Comparison of ENCODE assay signal across 16 cellular contexts in genomic region chr21:38478782-38479181, GRCh38. TPM values are rescaled to one million over a fixed set of nuclear protein-coding genes. Genes with fewer than 3 reads are reported as not detected.
DNase-seq lines count a peak whose midpoint lies in the region; ATAC-seq, FAIRE-seq and TF ChIP-seq lines count a peak whose summit lies in the region.
"Had no signal": no experiment of that assay in that cellular context is flagged by ENCODE, and none has a peak within 500 bp of the region (broad histone marks: within the 10 kb centered on the region; RNA-seq: fewer than 3 reads in every experiment).

No MANE protein-coding gene starts in this region.

- BruUV-seq in MCF 10A (replicated peaks; lab: Mats Ljungman, UMichigan) = no TSS peak
- BruUV-seq in endothelial cell of umbilical vein (replicated peaks; lab: Mats Ljungman, UMichigan) = no TSS peak

- peaks cover 4% of the 10 kb centered on the region for H4K20me1 ChIP-seq in endothelial cell of umbilical vein (replicated peaks; ENCODE audit: control insufficient read depth, extremely low read depth, insufficient read depth, low read length)

- no peak for FAIRE-seq in endothelial cell of umbilical vein (lab: Jason Lieb, UNC)
- FAIRE-seq: G401.6, urothelium cell line had no signal

- POLR2A ChIA-PET in MCF 10A (lab: Yijun Ruan, JAX) = interaction anchor here (0.8 to 1.5 kb wide), 6 partner anchors 8 to 605 kb away, joined by 3 to 5 read pairs (median 4); no protein-coding TSS in a partner anchor
- POLR2A ChIA-PET in endothelial cell of umbilical vein (lab: Charles Lee) = interaction anchor here (1.1 kb wide), 1 partner anchor 10 kb away, joined by 3 read pairs; no protein-coding TSS in a partner anchor

- no peak overlapping the region for H3K4me3 ChIP-seq in breast epithelium
- H3K4me3 ChIP-seq in endothelial cell of umbilical vein (replicated peaks in 1 of 3; ENCODE audit: insufficient read depth in 1 of 3, low read depth in 1 of 3, low read length in 3 of 3) = no peak overlapping the region

- H3K4me2 ChIP-seq in endothelial cell of umbilical vein (ENCODE audit: insufficient read depth, low read length) = peak overlapping the region; percentile 81

- H3K36me3 ChIP-seq in breast epithelium (no peaks in the 10 kb centered on the region), endothelial cell of umbilical vein (ENCODE audit: control insufficient read depth in 2 of 2, extremely low read depth in 1 of 2, insufficient read depth in 2 of 2, low read length in 2 of 2) (no peaks in the 10 kb centered on the region)
- H3K36me3 ChIP-seq: BE2C had no signal

- CTCF ChIA-PET in MCF 10A (lab: Yijun Ruan, JAX) = interaction anchor here (0.7 to 0.9 kb wide), 2 partner anchors 11 to 27 kb away, joined by 3 to 6 read pairs; no protein-coding TSS in a partner anchor
- CTCF ChIA-PET in endothelial cell of umbilical vein (lab: Charles Lee) = interaction anchor here (0.7 to 1.6 kb wide), 2 partner anchors 21 to 89 kb away, joined by 3 to 7 read pairs; partner anchors contain the start of gene ERG

- no peaks in the 10 kb centered on the region for H3K36me3 Mint-ChIP-seq in MCF 10A (ENCODE audit: insufficient read depth, unreplicated experiment)

- ATAC-seq in stimulated activated naive CD8-positive, alpha-beta T cell treated with anti-CD3 and anti-CD28 coated beads, Interleukin-15, Interleukin-2, amounts not matched to agents 100 U/mL and 50 U/mL, for 24 hours = peak; percentile 57
- no peak for ATAC-seq in GM18870 (IDR thresholded peaks at IDR 0.05; ENCODE audit: unreplicated experiment)
- ATAC-seq: effector memory CD8-positive, alpha-beta T cell; SK-N-SH treated with all-trans-retinoic acid at 6 μM for 48 hours had no signal

- intact Hi-C loops in MCF 10A (cut with micrococcal nuclease) = no loop called here
- intact Hi-C loops in breast epithelium (cut with DNase I; ENCODE audit: low total_unique reads) = no loop called here
- intact Hi-C loops in endothelial cell of umbilical vein (cut with micrococcal nuclease) = loop anchor here (10.0 kb wide), 1 partner anchor 174 kb away; no protein-coding TSS in a partner anchor

- H2AFZ ChIP-seq in endothelial cell of umbilical vein (ENCODE audit: low read depth, low read length) = no peak overlapping the region

- H3K4me1 Mint-ChIP-seq in MCF 10A (ENCODE audit: insufficient read depth, unreplicated experiment) = peaks cover 24% of the 10 kb centered on the region

- peak overlapping the region; percentile 31 for H3K27ac Mint-ChIP-seq in MCF 10A (ENCODE audit: low read depth, unreplicated experiment)
- H3K27ac Mint-ChIP-seq: effector memory CD8-positive, alpha-beta T cell had no signal

- no peak overlapping the region for H3K4me3 Mint-ChIP-seq in MCF 10A (ENCODE audit: unreplicated experiment)
- H3K4me3 Mint-ChIP-seq: effector memory CD8-positive, alpha-beta T cell had no signal

- no peak overlapping the region for H3K9ac ChIP-seq in endothelial cell of umbilical vein (replicated peaks; ENCODE audit: extremely low read depth, insufficient read depth, low read length)

- DNase-seq in MCF 10A (ENCODE audit: unreplicated experiment) = peak; percentile 67
- no peak for DNase-seq in breast epithelium (ENCODE audit: low spot score in 2 of 2)
- peak; percentile 56 for DNase-seq in NOMO-1 treated with dmso at 0.1 percent for 144 hours (lab: John Stamatoyannopoulos, UW; ENCODE audit: unreplicated experiment)
- no peak for DNase-seq in endothelial cell of umbilical vein (ENCODE audit: low read depth, low spot score)
- no peak for DNase-seq in stimulated activated naive CD8-positive, alpha-beta T cell treated with anti-CD3 and anti-CD28 coated beads, Interleukin-15, Interleukin-2, amounts not matched to agents 100 U/mL and 50 U/mL, for 24 hours
- DNase-seq in UCSD-AML1 (lab: John Stamatoyannopoulos, UW; ENCODE audit: unreplicated experiment) = no peak
- DNase-seq in AG20443 (ENCODE audit: low spot score) = no peak
- DNase-seq: amygdala; BE2C; effector memory CD8-positive, alpha-beta T cell; NCI-H1105 treated with DMSO at 0.1 percent for 48 hours; NCI-H748 treated with DMSO at 0.1 percent for 48 hours had no signal

- dilution Hi-C loops in endothelial cell of umbilical vein (cut with MboI; ENCODE audit: extremely low pct_ligation_motif_present, low sequenced_read_pairs) = no loop called here

- H3K9me3 Mint-ChIP-seq in MCF 10A (ENCODE audit: unreplicated experiment) = no peaks in the 10 kb centered on the region
- H3K9me3 Mint-ChIP-seq: effector memory CD8-positive, alpha-beta T cell had no signal

- H3K4me1 ChIP-seq in breast epithelium = no peaks in the 10 kb centered on the region
- peaks cover 94% of the 10 kb centered on the region for H3K4me1 ChIP-seq in endothelial cell of umbilical vein (ENCODE audit: control insufficient read depth, extremely low read depth, insufficient read depth, low read length)
- H3K4me1 ChIP-seq: BE2C had no signal

- no peak overlapping the region for H3K27ac ChIP-seq in breast epithelium
- H3K27ac ChIP-seq in endothelial cell of umbilical vein (ENCODE audit: insufficient read depth, low read depth, low read length) = peak overlapping the region; percentile 99

- TF ChIP-seq POLR2A in breast epithelium (IDR thresholded peaks at IDR 0.05) (no peak), endothelial cell of umbilical vein (IDR thresholded peaks at IDR 0.05; ENCODE audit: low read depth, low read length) (no peak)

- TF ChIP-seq CTCF in MCF 10A (IDR thresholded peaks at IDR 0.05; ENCODE audit: unreplicated experiment) (no peak), breast epithelium (IDR thresholded peaks at IDR 0.05) (no peak), endothelial cell of umbilical vein (IDR thresholded peaks at IDR 0.05; ENCODE audit: extremely low read depth in 1 of 2, insufficient read depth in 1 of 2, low read depth in 1 of 2, low read length in 2 of 2) (no peak)

- H3K9me1 ChIP-seq in endothelial cell of umbilical vein (replicated peaks; ENCODE audit: control insufficient read depth, extremely low read depth, insufficient read depth, low read length) = no peaks in the 10 kb centered on the region

- no peaks in the 10 kb centered on the region for H3K9me3 ChIP-seq in breast epithelium
- H3K9me3 ChIP-seq in endothelial cell of umbilical vein (replicated peaks; ENCODE audit: control insufficient read depth, insufficient read depth, low read length) = no peaks in the 10 kb centered on the region
- H3K9me3 ChIP-seq: BE2C had no signal

- H3K27me3 Mint-ChIP-seq in MCF 10A (ENCODE audit: insufficient read depth, unreplicated experiment) = no peaks in the 10 kb centered on the region

- H3K27me3 ChIP-seq in breast epithelium (peaks cover 0 to 8% of the 10 kb centered on the region in 2 donors), endothelial cell of umbilical vein (ENCODE audit: control insufficient read depth in 2 of 2, insufficient read depth in 2 of 2, low read length in 2 of 2) (no peaks in the 10 kb centered on the region)
- H3K27me3 ChIP-seq: BE2C had no signal

- H3K79me2 ChIP-seq in endothelial cell of umbilical vein (ENCODE audit: control insufficient read depth, insufficient read depth, low read length) = peaks cover 93% of the 10 kb centered on the region

TF ChIP-seq in endothelial cell of umbilical vein, 7 proteins besides CTCF, POLR2A, EP300 and RAD21:
- no peak for TF ChIP-seq JUN (IDR thresholded peaks at IDR 0.05; ENCODE audit: borderline replicate concordance, insufficient read depth, insufficient read length, low read depth)
- peak; percentile 24 for TF ChIP-seq FOS (IDR thresholded peaks at IDR 0.05; ENCODE audit: borderline replicate concordance, insufficient read depth, low read length)
- TF ChIP-seq MAX (IDR thresholded peaks at IDR 0.05; ENCODE audit: insufficient read depth, insufficient read length) = no peak
- no peak for TF ChIP-seq EZH2 (IDR thresholded peaks at IDR 0.05; ENCODE audit: borderline replicate concordance, low read depth, low read length, severe bottlenecking)
- TF ChIP-seq GATA2 (IDR thresholded peaks at IDR 0.05; ENCODE audit: insufficient read depth, insufficient read length, low read depth, low read length) = peak; percentile 29

RNA-seq across cellular contexts. Expression of gene ERG, which starts 19.5 kb away (rescaled TPM):
- total RNA-seq in MCF 10A (2022) = not detected in 2 replicates
- 10 to 100 TPM; 12.2 to 21.0 (median 14.0) TPM for total RNA-seq in breast epithelium
- 210 and 223 TPM in 2 replicates for total RNA-seq in endothelial cell of umbilical vein
- 173 and 202 TPM in 2 replicates for polyA plus RNA-seq in endothelial cell of umbilical vein
- polyA plus RNA-seq in endothelial cell of umbilical vein (2011; cell fraction: cytosol; rRNA removed) = 102 and 124 TPM in 2 replicates
- polyA plus RNA-seq in endothelial cell of umbilical vein (2011; cell fraction: nucleus; rRNA removed) = 226 and 271 TPM in 2 replicates
- polyA plus RNA-seq in endothelial cell of umbilical vein (2012) = 146 and 167 TPM in 2 replicates
- 250 and 253 TPM in 2 replicates for polyA minus RNA-seq in endothelial cell of umbilical vein
- not detected for polyA minus RNA-seq in endothelial cell of umbilical vein (2011; cell fraction: cytosol; rRNA and poly(A)+ RNA removed)
- polyA minus RNA-seq in endothelial cell of umbilical vein (2011; cell fraction: nucleus; rRNA and poly(A)+ RNA removed) = 356 and 482 TPM in 2 replicates

Comparison
In these comparisons a context has a peak if more than half of its experiments do, and no peak if none do; other contexts are left out.
1. DNase-seq: peak in MCF 10A (single experiment) and NOMO-1 treated with dmso at 0.1 percent for 144 hours (single experiment); none in breast epithelium (0 of 2), endothelial cell of umbilical vein (single experiment), stimulated activated naive CD8-positive, alpha-beta T cell treated with anti-CD3 and anti-CD28 coated beads, Interleukin-15, Interleukin-2, amounts not matched to agents 100 U/mL and 50 U/mL, for 24 hours (single experiment), UCSD-AML1 (single experiment) and AG20443 (single experiment).
2. RNA of gene ERG, which starts 19.5 kb away (total RNA-seq): 210 to 223 TPM in endothelial cell of umbilical vein and 12.2 to 21.0 TPM in breast epithelium; not detected in MCF 10A; every median in the first group is over 10 times any median in the second.